9 cellular contexts compared by ENCODE assay signal in the genomic region with DNA sequence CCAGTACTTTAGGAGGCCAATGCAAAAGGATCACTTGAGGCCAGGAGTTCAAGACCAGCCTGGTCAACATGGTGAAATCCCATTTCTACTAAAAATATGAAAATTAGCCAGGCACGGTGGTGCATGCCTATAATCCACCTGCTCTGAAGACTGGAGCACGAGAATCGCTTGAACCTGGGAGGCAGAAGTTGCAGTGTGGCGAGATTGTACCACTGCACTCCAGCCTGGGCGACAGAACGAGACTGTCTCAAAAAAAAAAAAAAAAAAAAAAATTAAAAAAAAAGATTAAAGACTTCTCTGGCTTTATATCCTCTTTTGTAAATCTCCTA. TPM values are rescaled to one million over a fixed set of nuclear protein-coding genes. Genes with fewer than 3 reads are reported as not detected.
A peak's percentile ranks its signal among the peaks of the same experiment; 100 is the strongest.
DNase-seq lines count a peak whose midpoint lies in the region; ATAC-seq, FAIRE-seq and TF ChIP-seq lines count a peak whose summit lies in the region.
"Not testable (repeated sequence)": the region's sequence is repeated elsewhere in the genome, so short reads cannot be mapped to it uniquely, and the experiment has no call there.
"Had no signal": no experiment of that assay in that cellular context is flagged by ENCODE, and none has a peak within 500 bp of the region (broad histone marks: within the 10 kb centered on the region; RNA-seq: fewer than 3 reads in every experiment).

No MANE protein-coding gene starts in this region.

- peak overlapping the region; percentile 93 for H3K4me2 ChIP-seq in A549

- TF ChIP-seq CTCF in A549 (IDR thresholded peaks at IDR 0.05); endothelial cell (IDR thresholded peaks at IDR 0.05; ENCODE audit: unreplicated experiment): not testable (repeated sequence)

- H3K4me3 ChIP-seq in A549, result not testable (repeated sequence)

- H3K27ac Mint-ChIP-seq in endothelial cell (ENCODE audit: unreplicated experiment) (peak overlapping the region; percentile 90), memory B cell (peak overlapping the region; percentile 95)

- H3K4me1 ChIP-seq in A549, result peaks cover 33% of the 10 kb centered on the region

- WGBS in A549 (ENCODE audit: missing lambda C conversion rate), result 84% methylated on average over 6 of the region's 6 CpGs

- not testable (repeated sequence) for H3K36me3 Mint-ChIP-seq in endothelial cell (ENCODE audit: low read depth, unreplicated experiment)
- peaks cover 28% of the 10 kb centered on the region for H3K36me3 Mint-ChIP-seq in memory B cell

- H3K9me3 Mint-ChIP-seq in endothelial cell (ENCODE audit: unreplicated experiment); memory B cell: not testable (repeated sequence)

- FAIRE-seq in A549 (lab: Jason Lieb, UNC), result not testable (repeated sequence)

- CTCF ChIA-PET in A549 (lab: Yijun Ruan, JAX), result not testable (repeated sequence)

- TF ChIP-seq RAD21 in A549 (conservative IDR thresholded peaks at IDR 0.05 in 1 of 2, IDR thresholded peaks at IDR 0.05 in 1 of 2), result not testable (repeated sequence)

- peak overlapping the region; percentile 71 to 84; a peak in 5 of 6 replicates for H3K27ac ChIP-seq in A549

- H3K4me3 Mint-ChIP-seq in endothelial cell (ENCODE audit: unreplicated experiment), result not testable (repeated sequence)
- peak overlapping the region; percentile 79 for H3K4me3 Mint-ChIP-seq in memory B cell

- H3K27me3 Mint-ChIP-seq in endothelial cell (ENCODE audit: unreplicated experiment); memory B cell: not testable (repeated sequence)

- TF ChIP-seq POLR2A in A549 (IDR thresholded peaks at IDR 0.05; ENCODE audit: low read length), result not testable (repeated sequence)

- H3K9me3 ChIP-seq in A549, result not testable (repeated sequence)

- POLR2A ChIA-PET in A549 (lab: Yijun Ruan, JAX), result not testable (repeated sequence)

- DNase-seq in A549 (ENCODE audit: low read depth in 1 of 2, low spot score in 1 of 2); endothelial cell (ENCODE audit: low spot score); memory B cell (ENCODE audit: low spot score in 2 of 2): not testable (repeated sequence)
- peak; percentile 13 for DNase-seq in T follicular helper cell (ENCODE audit: low read depth)
- DNase-seq in activated effector memory CD4-positive, alpha-beta T cell treated with anti-CD3 and anti-CD28 coated beads, Interleukin-2, amount 50 U/mL, for 16 hours, result peak; percentile 78
- DNase-seq in stimulated activated CD4-positive, alpha-beta T cell treated with anti-CD3 and anti-CD28 coated beads, Interleukin-15, amount 100 ng/mL, for 24 hours, result peak; percentile 31

- H3K4me1 Mint-ChIP-seq in endothelial cell (ENCODE audit: unreplicated experiment), result not testable (repeated sequence)
- peaks cover 29% of the 10 kb centered on the region for H3K4me1 Mint-ChIP-seq in memory B cell

- TF ChIP-seq EP300 in A549 (IDR thresholded peaks at IDR 0.05), result not testable (repeated sequence)

- not testable (repeated sequence) for ATAC-seq in A549
- ATAC-seq in GM19351 (IDR thresholded peaks at IDR 0.05; ENCODE audit: unreplicated experiment) (peak; percentile 17), HG03097 (IDR thresholded peaks at IDR 0.05; ENCODE audit: low FRiP score, unreplicated experiment) (peak; percentile 7), memory B cell (ENCODE audit: low read depth) (peak; percentile 35)

RNA-seq across cellular contexts. Expression of gene RFC1, which starts 13.0 kb away (rescaled TPM):
- polyA plus RNA-seq in A549 (2011; rRNA removed), result 33.2 and 46.5 TPM in 2 replicates
- polyA plus RNA-seq in A549 (2012; cell fraction: cytosol; rRNA removed), result 9.8 and 10.0 TPM in 2 replicates
- 6.6 and 9.0 TPM in 2 replicates for polyA plus RNA-seq in A549 (2012; cell fraction: nucleus; rRNA removed)
- 24.5 to 28.1 TPM (median 25.5 TPM) in 3 replicates for polyA plus RNA-seq in A549 (2017; fragmentation: RNase III; extraction: RNeasy Plus Mini Kit Qiagen cat#74134 plus additional on column Dnase treatment)
- 25.5 and 27.7 TPM in 2 replicates for polyA minus RNA-seq in A549 (2011; rRNA and poly(A)+ RNA removed)
- 47.5 TPM for total RNA-seq in endothelial cell (ENCODE audit: unreplicated experiment)

RNA-seq across cellular contexts. Expression of gene KLB, which starts 53.6 kb away (rescaled TPM):
- polyA plus RNA-seq in A549 (2011; rRNA removed), result 0.87 and 0.97 TPM in 2 replicates
- polyA plus RNA-seq in A549 (2012; cell fraction: cytosol; rRNA removed), result 0.17 and 0.26 TPM in 2 replicates
- polyA plus RNA-seq in A549 (2012; cell fraction: nucleus; rRNA removed), result 0.51 and 0.62 TPM in 2 replicates
- 0.49 to 0.57 TPM (median 0.51 TPM) in 3 replicates for polyA plus RNA-seq in A549 (2017; fragmentation: RNase III; extraction: RNeasy Plus Mini Kit Qiagen cat#74134 plus additional on column Dnase treatment)
- polyA minus RNA-seq in A549 (2011; rRNA and poly(A)+ RNA removed), result 0.45 and 0.49 TPM in 2 replicates
- not detected for total RNA-seq in endothelial cell (ENCODE audit: unreplicated experiment)
- total RNA-seq: pulmonary artery endothelial cell had no signal
